ENCODE assay signal across 14 cellular contexts in genomic region chr2:39486071-39486470, GRCh38. TPM values are rescaled to one million over a fixed set of nuclear protein-coding genes. Genes with fewer than 3 reads are reported as not detected.
DNase-seq lines count a peak whose midpoint lies in the region; ATAC-seq, FAIRE-seq and TF ChIP-seq lines count a peak whose summit lies in the region.
"Had no signal": no experiment of that assay in that cellular context is flagged by ENCODE, and none has a peak within 500 bp of the region (broad histone marks: within the 10 kb centered on the region; RNA-seq: fewer than 3 reads in every experiment).

No MANE protein-coding gene starts in this region.

- H3K4me2 ChIP-seq in K562 (ENCODE audit: insufficient read depth, low read length) (no peak overlapping the region), trophoblast cell (ENCODE audit: low read length) (peak overlapping the region; percentile 1)

- H2BK5ac ChIP-seq in trophoblast cell (ENCODE audit: low read depth, low read length, poor library complexity), result no peak overlapping the region

- peak overlapping the region; percentile 2 for H4K8ac ChIP-seq in trophoblast cell (ENCODE audit: low read depth, low read length)

- H3K9me3 Mint-ChIP-seq in HFFc6, result no peaks in the 10 kb centered on the region

- no peak for FAIRE-seq in K562 (lab: Jason Lieb, UNC)

- WGBS in K562 (ENCODE audit: insufficient coverage, low coverage, missing lambda C conversion rate), result 51% methylated on average over 2 of the region's 2 CpGs
- WGBS in trophoblast cell (ENCODE audit: extremely low coverage, insufficient coverage, insufficient read length), result no CpG with 5 or more reads among the region's 2 CpGs

- no peaks in the 10 kb centered on the region for H3K27me3 Mint-ChIP-seq in HFFc6 (ENCODE audit: insufficient read depth)

- H2BK120ac ChIP-seq in trophoblast cell (ENCODE audit: insufficient read depth, low read length, poor library complexity), result peak overlapping the region; percentile 27

- POLR2A ChIA-PET in K562 (lab: Yijun Ruan, JAX) (interaction anchor here (0.6 to 0.9 kb wide), 3 partner anchors 11 to 204 kb away, joined by 3 to 4 read pairs (median 3); partner anchors contain the start of gene MAP4K3), GM10248 (lab: Yijun Ruan, JAX) (no interaction called here)

- TF ChIP-seq EP300 in K562 (IDR thresholded peaks at IDR 0.05; ENCODE audit: low read length), result no peak

- H3K36me3 ChIP-seq in K562 (ENCODE audit: control insufficient read depth, insufficient read depth, low read length) (no peaks in the 10 kb centered on the region), trophoblast cell (ENCODE audit: control insufficient read depth in 1 of 2, insufficient read depth in 2 of 2, low read length in 2 of 2) (no peaks in the 10 kb centered on the region)

- in situ Hi-C loops in K562 (cut with MboI), result no loop called here

- H3K9me3 ChIP-seq in K562 (replicated peaks; ENCODE audit: control insufficient read depth, insufficient read depth, low read depth, low read length), result no peaks in the 10 kb centered on the region
- no peaks in the 10 kb centered on the region for H3K9me3 ChIP-seq in trophoblast cell (ENCODE audit: insufficient read depth, low read depth, low read length)

- no peak for TF ChIP-seq RAD21 in K562 (CRISPR knock-in tag; conservative IDR thresholded peaks at IDR 0.05 in 1 of 2, IDR thresholded peaks at IDR 0.05 in 1 of 2)

- H4K91ac ChIP-seq in trophoblast cell (ENCODE audit: low read depth, low read length), result peak overlapping the region; percentile 92

- intact Hi-C loops in K562 (cut with micrococcal nuclease), result no loop called here

- CTCF ChIA-PET in K562 (lab: Yijun Ruan, JAX; ENCODE audit: low intra/inter-chr PET ratio) (no interaction called here), GM10248 (lab: Yijun Ruan, JAX) (interaction anchor here (0.7 kb wide), 1 partner anchor 9 kb away, joined by 3 read pairs; no protein-coding TSS in a partner anchor)

- H3K27ac Mint-ChIP-seq in HFFc6, result peak overlapping the region; percentile 10; the same call in 1 of the 2 replicates

- H3K9me1 ChIP-seq in K562 (ENCODE audit: control insufficient read depth, insufficient read depth, low read length), result no peaks in the 10 kb centered on the region

- no peak for TF ChIP-seq CTCF in HFFc6 (IDR thresholded peaks at IDR 0.05)
- no peak for TF ChIP-seq CTCF in K562 (IDR thresholded peaks at IDR 0.05 in 2 of 3, conservative IDR thresholded peaks at IDR 0.05 in 1 of 3; ENCODE audit: insufficient read depth in 2 of 3, low read depth in 1 of 3, low read length in 3 of 3)
- TF ChIP-seq CTCF in GM20000 (IDR thresholded peaks at IDR 0.05; ENCODE audit: extremely low read depth, missing control alignments), result no peak
- no peak for TF ChIP-seq CTCF in GM10248 (IDR thresholded peaks at IDR 0.05; ENCODE audit: control extremely low read depth, extremely low read depth, low read depth, missing control alignments)

- H3K79me2 ChIP-seq in K562 (ENCODE audit: control insufficient read depth, insufficient read depth, low read length), result no peaks in the 10 kb centered on the region
- no peaks in the 10 kb centered on the region for H3K79me2 ChIP-seq in trophoblast cell (ENCODE audit: control insufficient read depth, insufficient read depth, low read length, poor library complexity)

- no peaks in the 10 kb centered on the region for H3K27me3 ChIP-seq in K562 (ENCODE audit: control insufficient read depth in 2 of 2, insufficient read depth in 2 of 2, low read length in 2 of 2)
- H3K27me3 ChIP-seq in trophoblast cell (ENCODE audit: insufficient read depth, low read length), result no peaks in the 10 kb centered on the region

- H3K79me1 ChIP-seq in trophoblast cell (ENCODE audit: low read length), result peaks cover 2% of the 10 kb centered on the region

- no peak overlapping the region for H3K23ac ChIP-seq in trophoblast cell (ENCODE audit: low read length)

- peaks cover 4% of the 10 kb centered on the region; the same call in 1 of the 2 replicates for H3K36me3 Mint-ChIP-seq in HFFc6 (ENCODE audit: low read depth)

- H2AFZ ChIP-seq in K562 (ENCODE audit: low read depth, low read length) (no peak overlapping the region), trophoblast cell (ENCODE audit: insufficient read depth, low read length, poor library complexity) (no peak overlapping the region)
- H2AFZ ChIP-seq: GM23248 had no signal

- no peak overlapping the region for H3K14ac ChIP-seq in trophoblast cell (ENCODE audit: low read length)

- peak overlapping the region; percentile 77 for H2BK12ac ChIP-seq in trophoblast cell (ENCODE audit: low read length)

- ATAC-seq in K562, result peak; percentile 43
- no peak for ATAC-seq in GM19351 (IDR thresholded peaks at IDR 0.05; ENCODE audit: unreplicated experiment)

- TF ChIP-seq POLR2A in K562 (conservative IDR thresholded peaks at IDR 0.05), result no peak

- no peak overlapping the region for H3K4me3 Mint-ChIP-seq in HFFc6

- H3K4me1 ChIP-seq in K562 (replicated peaks in 1 of 2; ENCODE audit: control insufficient read depth in 2 of 2, insufficient read depth in 2 of 2, low read length in 2 of 2) (peaks cover 0 to 7% of the 10 kb centered on the region in 2 experiments; a peak in 2 of 5 replicates), trophoblast cell (ENCODE audit: control insufficient read depth in 1 of 2, insufficient read depth in 2 of 2, low read length in 2 of 2) (peaks cover 8% of the 10 kb centered on the region in 2 experiments)

- H4K12ac ChIP-seq in trophoblast cell (ENCODE audit: low read depth, low read length), result no peak overlapping the region

- H3K4me3 ChIP-seq in K562 (no peak overlapping the region), trophoblast cell (ENCODE audit: low read depth, low read length) (no peak overlapping the region)
- H3K4me3 ChIP-seq: GM23248 had no signal

- H3K27ac ChIP-seq in K562 (ENCODE audit: extremely low read depth, low read depth, low read length) (no peak overlapping the region), trophoblast cell (ENCODE audit: low read depth, low read length) (peak overlapping the region; percentile 12)
- H3K27ac ChIP-seq: GM23248 had no signal

- DNase-seq in EL, result peak; percentile 25
- no peak for DNase-seq in HFFc6
- DNase-seq in K562 (ENCODE audit: extremely low read depth in 1 of 4, low spot score in 3 of 4), result no peak
- peak; percentile 11 to 57 for DNase-seq in trophoblast cell
- no peak for DNase-seq in GM20000 (ENCODE audit: low spot score)
- no peak for DNase-seq in GM10248 (ENCODE audit: extremely low spot score)
- DNase-seq: COR-L47, DMS153, GM23248, NCI-H1417, NCI-H187 treated with DMSO at 0.1 percent for 48 hours, NCI-H345, NCI-H526 treated with DMSO at 0.1 percent for 48 hours had no signal

- H3K18ac ChIP-seq in trophoblast cell (ENCODE audit: low read length), result no peak overlapping the region

- H3K4ac ChIP-seq in trophoblast cell (ENCODE audit: low read depth, low read length), result no peak overlapping the region

- H3K9ac ChIP-seq in K562 (ENCODE audit: insufficient read depth in 1 of 2, low read depth in 2 of 2, low read length in 2 of 2) (no peak overlapping the region; a peak in 1 of 4 replicates), trophoblast cell (ENCODE audit: low read length) (no peak overlapping the region)
- H3K9ac ChIP-seq: GM23248 had no signal

- no peak overlapping the region for H2AK5ac ChIP-seq in trophoblast cell (ENCODE audit: low read length)

- peaks cover 79% of the 10 kb centered on the region for H3K4me1 Mint-ChIP-seq in HFFc6 (ENCODE audit: low read depth)

- no peaks in the 10 kb centered on the region for H4K20me1 ChIP-seq in K562 (replicated peaks; ENCODE audit: control insufficient read depth, insufficient read depth, low read length)

- no TSS peak for BruUV-seq in K562 (replicated peaks; lab: Mats Ljungman, UMichigan)

TF ChIP-seq in K562, 482 proteins besides CTCF, POLR2A, EP300 and RAD21 (continues in another document):
- no peak for TF ChIP-seq NFRKB (IDR thresholded peaks at IDR 0.05; ENCODE audit: low read depth)
- no peak for TF ChIP-seq ILK (tag; IDR thresholded peaks at IDR 0.05; ENCODE audit: borderline replicate concordance, low read depth)
- TF ChIP-seq FOXO4 (CRISPR knock-in tag; IDR thresholded peaks at IDR 0.05), result no peak
- TF ChIP-seq SMARCA5 (IDR thresholded peaks at IDR 0.05), result no peak

RNA-seq across cellular contexts. Expression of gene MAP4K3, which starts 49.0 kb away (rescaled TPM):
- total RNA-seq in HFFc6 (2021; fragmentation: NEBNext Ultra II Directional; extraction: Animal tissue kit (Norgen Biotek cat#: 25700)), result 10 to 100 TPM; 28.7 to 34.4 (median 30.7) TPM
- 73.1 and 225 TPM in 2 replicates for total RNA-seq in K562 (2011; cell fraction: chromatin; rRNA removed; ENCODE audit: low replicate concordance)
- 23.2 and 29.0 TPM in 2 replicates for total RNA-seq in K562 (2011; cell fraction: nucleolus; rRNA removed)
- total RNA-seq in K562 (2011; cell fraction: nucleoplasm; rRNA removed), result 73.0 and 112 TPM in 2 replicates
- total RNA-seq in K562 (2014; rRNA removed), result 22.6 and 24.4 TPM in 2 replicates
- 27.8 and 30.0 TPM in 2 replicates for total RNA-seq in K562 (2014; rRNA removed; fragmentation: Illumina TruSeq; extraction: Trizol)
- total RNA-seq in K562 (2015; rRNA removed; fragmentation: Illumina TruSeq; extraction: Trizol), result 22.1 and 27.0 TPM in 2 replicates
- total RNA-seq in K562 (2021), result 16.9 and 22.2 TPM in 2 replicates
- 16.6 and 18.0 TPM in 2 replicates for polyA plus RNA-seq in K562 (2011; rRNA removed)
- 1.5 and 4.2 TPM in 2 replicates for polyA plus RNA-seq in K562 (2011; cell fraction: cytosol; rRNA removed)
- 22.8 and 28.7 TPM in 2 replicates for polyA plus RNA-seq in K562 (2011; cell fraction: nucleus; rRNA removed)
- polyA plus RNA-seq in K562 (2012), result 8.7 and 10.2 TPM in 2 replicates
- polyA plus RNA-seq in K562 (2014; fragmentation: Illumina TruSeq; extraction: Trizol), result 10.6 and 13.4 TPM in 2 replicates
- 1 to 10 TPM; 3.1 to 4.4 TPM for polyA plus RNA-seq in K562 (2014; fragmentation: Nextera tagmentation; extraction: Ambion mirVana)
- 8.2 and 11.7 TPM in 2 replicates for polyA plus RNA-seq in K562 (2014; rRNA removed)
- 40.5 and 51.3 TPM in 2 replicates for polyA minus RNA-seq in K562 (2011; rRNA and poly(A)+ RNA removed)
- polyA minus RNA-seq in K562 (2011; cell fraction: cytosol; rRNA and poly(A)+ RNA removed), result 6.9 and 14.5 TPM in 2 replicates
- polyA minus RNA-seq in K562 (2011; cell fraction: nucleus; rRNA and poly(A)+ RNA removed), result 48.7 and 81.2 TPM in 2 replicates
- polyA plus RNA-seq in trophoblast cell (2013), result 24.7 and 24.8 TPM in 2 replicates

Comparison
In these comparisons a context has a peak if more than half of its experiments do, and no peak if none do; other contexts are left out.
1. DNase-seq: peak in EL (single experiment) and trophoblast cell (2 of 2); none in HFFc6 (single experiment), K562 (0 of 4), GM20000 (single experiment) and GM10248 (single experiment).